9 cellular contexts compared by ENCODE assay signal in genomic region chr10:117137911-117138642, GRCh38. TPM values are rescaled to one million over a fixed set of nuclear protein-coding genes. Genes with fewer than 3 reads are reported as not detected.
DNase-seq lines count a peak whose midpoint lies in the region; ATAC-seq and TF ChIP-seq lines count a peak whose summit lies in the region.
"Had no signal": no experiment of that assay in that cellular context is flagged by ENCODE, and none has a peak within 500 bp of the region (broad histone marks: within the 10 kb centered on the region; RNA-seq: fewer than 3 reads in every experiment).

Gene VAX1 (minus strand): TSS chr10:117138270. CDS start chr10:117138056, 214 bp downstream.

- peak; percentile 80 for DNase-seq in A673 (ENCODE audit: low spot score)
- DNase-seq in GM23338 (ENCODE audit: low spot score), result peak; percentile 61
- no peak for DNase-seq in naive thymus-derived CD4-positive, alpha-beta T cell
- DNase-seq in kidney glomerular epithelial cell (lab: John Stamatoyannopoulos, UW), result no peak
- DNase-seq in UCSD-AML1 (lab: John Stamatoyannopoulos, UW; ENCODE audit: unreplicated experiment), result no peak
- no peak for DNase-seq in cortex of kidney (lab: John Stamatoyannopoulos, UW)

- H4K20me1 ChIP-seq in GM23338 (replicated peaks; ENCODE audit: insufficient read depth), result peaks cover 12% of the 10 kb centered on the region

- intact Hi-C loops in A673 (cut with micrococcal nuclease; ENCODE audit: unreplicated experiment), result loop anchor here (2.0 kb wide), 1 partner anchor 25 kb away; no protein-coding TSS in a partner anchor
- intact Hi-C loops in naive thymus-derived CD4-positive, alpha-beta T cell (cut with micrococcal nuclease), result no loop called here

- H3K36me3 ChIP-seq in A673 (ENCODE audit: insufficient read depth, low read length, poor library complexity, severe bottlenecking) (peaks cover 30% of the 10 kb centered on the region), GM23338 (ENCODE audit: insufficient read depth) (no peaks in the 10 kb centered on the region)
- no peaks in the 10 kb centered on the region for H3K36me3 ChIP-seq in naive thymus-derived CD4-positive, alpha-beta T cell (ENCODE audit: control insufficient read depth in 2 of 3, insufficient read depth in 3 of 3, low read length in 3 of 3)

- 0 out of 2 replicates have a peak, but pooled peaks have one; percentile 2 for TF ChIP-seq CTCF in A673 (conservative IDR thresholded peaks at IDR 0.05; ENCODE audit: low read depth, low read length)
- TF ChIP-seq CTCF in GM23338 (conservative IDR thresholded peaks at IDR 0.05; ENCODE audit: low read depth in 2 of 2), result no peak

- peaks cover 92% of the 10 kb centered on the region for H3K27me3 Mint-ChIP-seq in GM23338 (ENCODE audit: insufficient read depth, low read depth, poor library complexity)
- H3K27me3 Mint-ChIP-seq in naive thymus-derived CD4-positive, alpha-beta T cell, result peaks cover 66 to 79% (median 71%) of the 10 kb centered on the region in 5 donors

- H3K4me1 Mint-ChIP-seq in GM23338, result peaks cover 37% of the 10 kb centered on the region
- peaks cover 2 to 28% (median 21%) of the 10 kb centered on the region in 7 donors for H3K4me1 Mint-ChIP-seq in naive thymus-derived CD4-positive, alpha-beta T cell

- CTCF ChIA-PET in A673 (lab: Charles Lee), result interaction anchor here (0.6 kb wide), 2 partner anchors 32 to 301 kb away, joined by 4 read pairs; no protein-coding TSS in a partner anchor
- CTCF ChIA-PET in naive thymus-derived CD4-positive, alpha-beta T cell (lab: Charles Lee), result no interaction called here

- H3K27me3 ChIP-seq in A673 (replicated peaks; ENCODE audit: insufficient read depth, low read depth, low read length, poor library complexity), result no peaks in the 10 kb centered on the region
- peaks cover 98% of the 10 kb centered on the region for H3K27me3 ChIP-seq in GM23338 (ENCODE audit: insufficient read depth)
- H3K27me3 ChIP-seq in naive thymus-derived CD4-positive, alpha-beta T cell (ENCODE audit: control insufficient read depth in 2 of 2, insufficient read depth in 2 of 2, low read length in 2 of 2), result peaks cover 0 to 21% of the 10 kb centered on the region in 2 donors

- H3K27ac ChIP-seq in A673 (ENCODE audit: low read depth, low read length, poor library complexity, severe bottlenecking) (peak within 1 kb of the TSS; percentile 100), GM23338 (ENCODE audit: low read depth) (no peak within 1 kb of the TSS), cingulate gyrus (ENCODE audit: low read depth, low read length) (peak within 1 kb of the TSS; percentile 19)
- no peak within 1 kb of the TSS for H3K27ac ChIP-seq in naive thymus-derived CD4-positive, alpha-beta T cell (ENCODE audit: low read depth, low read length)

- H3K9me3 ChIP-seq in A673 (ENCODE audit: low read depth, low read length, poor library complexity, severe bottlenecking), result no peaks in the 10 kb centered on the region
- H3K9me3 ChIP-seq in naive thymus-derived CD4-positive, alpha-beta T cell (ENCODE audit: control insufficient read depth in 2 of 3, low read length in 3 of 3), result no peaks in the 10 kb centered on the region

- H3F3A ChIP-seq in GM23338 (replicated peaks; ENCODE audit: low read depth), result peaks cover 20% of the 10 kb centered on the region

- no peaks in the 10 kb centered on the region for H3K9me2 ChIP-seq in GM23338 (ENCODE audit: insufficient read depth)

- POLR2A ChIA-PET in A673 (lab: Charles Lee; ENCODE audit: low non-redundant PET), result interaction anchor here (0.6 to 0.7 kb wide), 2 partner anchors 14 to 61 kb away, joined by 5 to 8 read pairs; no protein-coding TSS in a partner anchor
- POLR2A ChIA-PET in naive thymus-derived CD4-positive, alpha-beta T cell (lab: Charles Lee), result no interaction called here

- peak within 1 kb of the TSS; percentile 97 for H3K4me3 ChIP-seq in A673 (ENCODE audit: low read depth, low read length, poor library complexity, severe bottlenecking)
- H3K4me3 ChIP-seq in GM23338, result peak within 1 kb of the TSS; percentile 56
- H3K4me3 ChIP-seq in naive thymus-derived CD4-positive, alpha-beta T cell (ENCODE audit: low read length), result no peak within 1 kb of the TSS

- BruUV-seq in A673 (replicated peaks; lab: Mats Ljungman, UMichigan), result TSS peak; percentile 59

- no peak within 1 kb of the TSS for H3K27ac Mint-ChIP-seq in GM23338
- H3K27ac Mint-ChIP-seq in naive thymus-derived CD4-positive, alpha-beta T cell, result peak within 1 kb of the TSS in 1 of 9 donors; percentile 73

- H3K4me2 ChIP-seq in GM23338, result peak within 1 kb of the TSS; percentile 82

- H3K4me1 ChIP-seq in A673 (ENCODE audit: insufficient read depth, low read length, poor library complexity, severe bottlenecking) (peaks cover 41% of the 10 kb centered on the region), GM23338 (ENCODE audit: insufficient read depth) (peaks cover 56% of the 10 kb centered on the region)
- no peaks in the 10 kb centered on the region for H3K4me1 ChIP-seq in naive thymus-derived CD4-positive, alpha-beta T cell (ENCODE audit: control insufficient read depth in 2 of 2, insufficient read depth in 2 of 2, low read length in 2 of 2)

- H3K79me2 ChIP-seq in GM23338 (replicated peaks; ENCODE audit: insufficient read depth), result no peaks in the 10 kb centered on the region

- peak within 1 kb of the TSS; percentile 66 for H3K4me3 Mint-ChIP-seq in GM23338
- H3K4me3 Mint-ChIP-seq in naive thymus-derived CD4-positive, alpha-beta T cell, result peak within 1 kb of the TSS in 6 of 10 donors; percentile 6 to 62 (median 35)

- ATAC-seq in GM23338, result peak; percentile 0; the same call in 1 of the 3 replicates
- ATAC-seq in naive thymus-derived CD4-positive, alpha-beta T cell, result no peak
- ATAC-seq in HG02759 (IDR thresholded peaks at IDR 0.05; ENCODE audit: unreplicated experiment), result no peak

- peak within 1 kb of the TSS; percentile 63 for H2AFZ ChIP-seq in GM23338

- H3K9me3 Mint-ChIP-seq in GM23338, result peaks cover 6% of the 10 kb centered on the region; the same call in 2 of the 3 replicates
- H3K9me3 Mint-ChIP-seq in naive thymus-derived CD4-positive, alpha-beta T cell, result peaks cover 0 to 9% (median 3%) of the 10 kb centered on the region in 11 donors

- H3K36me3 Mint-ChIP-seq in GM23338 (ENCODE audit: low read depth), result peaks cover 3% of the 10 kb centered on the region; the same call in 1 of the 3 replicates
- H3K36me3 Mint-ChIP-seq in naive thymus-derived CD4-positive, alpha-beta T cell, result peaks cover 0 to 2% (median 0%) of the 10 kb centered on the region in 5 donors

TF ChIP-seq in GM23338, 12 proteins besides CTCF, POLR2A, EP300 and RAD21:
- peak; percentile 84 for TF ChIP-seq EZH2phosphoT487 (IDR thresholded peaks at IDR 0.05; ENCODE audit: unreplicated experiment)
- peak; percentile 97 for TF ChIP-seq EZH2 (IDR thresholded peaks at IDR 0.05; ENCODE audit: low read depth, unreplicated experiment)
- TF ChIP-seq ZNF331 (CRISPR knock-in tag; IDR thresholded peaks at IDR 0.05; ENCODE audit: low read depth), result no peak
- no peak for TF ChIP-seq STAT1 (IDR thresholded peaks at IDR 0.05; ENCODE audit: unreplicated experiment)

RNA-seq across cellular contexts. Expression of gene VAX1, which starts in this region (rescaled TPM):
- total RNA-seq in A673 (2021), result 65.1 and 74.4 TPM in 2 replicates
- not detected in 2 replicates for total RNA-seq in GM23338 (2014; rRNA removed; shearing (Covaris generic))
- polyA plus RNA-seq in GM23338 (2016; fragmentation: Nextera tagmentation; extraction: Ambion mirVana), result not detected in 2 replicates
- not detected for total RNA-seq in naive thymus-derived CD4-positive, alpha-beta T cell
- polyA plus RNA-seq in naive thymus-derived CD4-positive, alpha-beta T cell, result not detected
- total RNA-seq: renal cortical epithelial cell had no signal

Comparison
In these comparisons a context has a peak if more than half of its experiments do, and no peak if none do; other contexts are left out.
1. RNA of gene VAX1 (total RNA-seq): 65.1 to 74.4 TPM in A673; not detected in GM23338 and not detected in naive thymus-derived CD4-positive, alpha-beta T cell; every median in the first group is over 10 times any median in the second.
2. Peak in DNase-seq, ATAC-seq, H3K4me3 ChIP-seq and H3K4me2 ChIP-seq in GM23338; RNA of the gene not detected or under 1 TPM.
3. H3K27ac ChIP-seq: peak in A673 (single experiment) and cingulate gyrus (single experiment); none in GM23338 (single experiment) and naive thymus-derived CD4-positive, alpha-beta T cell (single experiment).